ENCODE assay signal across 13 cellular contexts in genomic region chr2:230687498-230687897, GRCh38. TPM values are rescaled to one million over a fixed set of nuclear protein-coding genes. Genes with fewer than 3 reads are reported as not detected.
DNase-seq lines count a peak whose midpoint lies in the region; ATAC-seq, FAIRE-seq and TF ChIP-seq lines count a peak whose summit lies in the region.
"Had no signal": no experiment of that assay in that cellular context is flagged by ENCODE, and none has a peak within 500 bp of the region (broad histone marks: within the 10 kb centered on the region; RNA-seq: fewer than 3 reads in every experiment).

No MANE protein-coding gene starts in this region.

- 13% methylated on average over 5 of the region's 5 CpGs for WGBS in HepG2 (ENCODE audit: low lambda C conversion rate)
- 47% methylated on average over 5 of the region's 5 CpGs for WGBS in right lobe of liver (ENCODE audit: insufficient coverage, low coverage, low lambda C conversion rate, missing lambda C conversion rate)

- no peaks in the 10 kb centered on the region for H3K9me3 ChIP-seq in HepG2 (ENCODE audit: low read length)
- no peaks in the 10 kb centered on the region for H3K9me3 ChIP-seq in right lobe of liver
- H3K9me3 ChIP-seq: Peyer's patch had no signal

- peak overlapping the region; percentile 19 for H3K4me2 ChIP-seq in HepG2 (ENCODE audit: low read depth, low read length)

- no peak for DNase-seq in HepG2 (ENCODE audit: low spot score)
- DNase-seq in right lobe of liver, result no peak
- DNase-seq in amniotic epithelial cell (ENCODE audit: low read depth), result peak; percentile 44
- peak; percentile 80 for DNase-seq in islet precursor cell
- no peak for DNase-seq in DMS 273 (lab: John Stamatoyannopoulos, UW; ENCODE audit: unreplicated experiment)
- no peak for DNase-seq in effector CD8-positive, alpha-beta T cell (lab: John Stamatoyannopoulos, UW)
- DNase-seq in omental fat pad (ENCODE audit: low spot score), result no peak
- no peak for DNase-seq in NCI-H2171 treated with DMSO at 0.1 percent for 48 hours (lab: John Stamatoyannopoulos, UW)
- DNase-seq: amygdala, naive B cell, NCI-H226 had no signal

- no peak for TF ChIP-seq RAD21 in HepG2 (CRISPR knock-in tag; IDR thresholded peaks at IDR 0.05)

- H3K27me3 ChIP-seq in HepG2 (ENCODE audit: control insufficient read depth in 1 of 2, insufficient read depth in 2 of 2, low read length in 2 of 2), result peaks cover 0 to 18% of the 10 kb centered on the region in 2 experiments; a peak in 3 of 5 replicates
- no peaks in the 10 kb centered on the region for H3K27me3 ChIP-seq in right lobe of liver
- H3K27me3 ChIP-seq: Peyer's patch had no signal

- no peaks in the 10 kb centered on the region for H4K20me1 ChIP-seq in HepG2 (ENCODE audit: insufficient read depth, low read length)

- TF ChIP-seq CTCF in HepG2 (CRISPR knock-in tag; IDR thresholded peaks at IDR 0.05) (no peak), right lobe of liver (IDR thresholded peaks at IDR 0.05) (no peak), omental fat pad (IDR thresholded peaks at IDR 0.05) (no peak)

- TF ChIP-seq POLR2A in HepG2 (IDR thresholded peaks at IDR 0.05; ENCODE audit: insufficient read depth in 1 of 2, low read depth in 2 of 2, low read length in 2 of 2) (no peak), right lobe of liver (IDR thresholded peaks at IDR 0.05) (no peak)

- in situ Hi-C loops in HepG2 (cut with HindIII; ENCODE audit: extremely low pct_ligation_motif_present, low pct_unique_long_range_greater_than_20kb), result no loop called here

- intact Hi-C loops in HepG2 (cut with micrococcal nuclease; ENCODE audit: unreplicated experiment) (no loop called here), right lobe of liver (cut with DNase I) (no loop called here)

- no peak for FAIRE-seq in HepG2 (lab: Jason Lieb, UNC)

- H3K4me3 ChIP-seq in HepG2 (replicated peaks in 1 of 3; ENCODE audit: insufficient read depth in 1 of 3, low read depth in 2 of 3, low read length in 3 of 3) (no peak overlapping the region), right lobe of liver (no peak overlapping the region)
- H3K4me3 ChIP-seq: Peyer's patch, skin epidermis had no signal

- no peak overlapping the region for H3K9ac ChIP-seq in HepG2 (ENCODE audit: insufficient read depth, low read depth, low read length)

- POLR2A ChIA-PET in HepG2 (lab: Yijun Ruan, JAX), result no interaction called here

- no peak for TF ChIP-seq EP300 in HepG2 (IDR thresholded peaks at IDR 0.05; ENCODE audit: low read depth in 2 of 2, low read length in 2 of 2)
- no peak for TF ChIP-seq EP300 in HepG2 (CRISPR knock-in tag; IDR thresholded peaks at IDR 0.05; ENCODE audit: borderline replicate concordance)

- ATAC-seq in HepG2 (peak; percentile 29; the same call in 1 of the 3 replicates), right lobe of liver (no peak), omental fat pad (ENCODE audit: low FRiP score) (no peak)

- H3K79me2 ChIP-seq in HepG2 (ENCODE audit: insufficient read depth, low read length), result no peaks in the 10 kb centered on the region

- BruUV-seq in HepG2 (replicated peaks; lab: Mats Ljungman, UMichigan), result no TSS peak

- H3K27ac ChIP-seq in HepG2 (ENCODE audit: extremely low read length, insufficient read depth, low read length) (no peak overlapping the region), right lobe of liver (no peak overlapping the region)
- H3K27ac ChIP-seq: skin epidermis had no signal

- H2AFZ ChIP-seq in HepG2 (ENCODE audit: low read length), result peak overlapping the region; percentile 37

- H3K4me1 ChIP-seq in HepG2 (ENCODE audit: insufficient read depth, low read length) (peaks cover 28% of the 10 kb centered on the region), right lobe of liver (no peaks in the 10 kb centered on the region)

- CTCF ChIA-PET in HepG2 (lab: Yijun Ruan, JAX; ENCODE audit: low intra/inter-chr PET ratio, low total read pairs), result no interaction called here

- H3K36me3 ChIP-seq in HepG2 (replicated peaks in 1 of 2; ENCODE audit: control insufficient read depth in 1 of 2, insufficient read depth in 2 of 2, low read length in 2 of 2) (no peaks in the 10 kb centered on the region), right lobe of liver (no peaks in the 10 kb centered on the region)
- H3K36me3 ChIP-seq: Peyer's patch had no signal

TF ChIP-seq in HepG2, 621 proteins besides CTCF, POLR2A, EP300 and RAD21 (continues in another document):
- no peak for TF ChIP-seq NFKB2 (CRISPR knock-in tag; IDR thresholded peaks at IDR 0.05; ENCODE audit: borderline replicate concordance)
- no peak for TF ChIP-seq ATAD3A (CRISPR knock-in tag; IDR thresholded peaks at IDR 0.05)
- no peak for TF ChIP-seq ZKSCAN1 (IDR thresholded peaks at IDR 0.05; ENCODE audit: low read length)
- TF ChIP-seq, protein P1, sequence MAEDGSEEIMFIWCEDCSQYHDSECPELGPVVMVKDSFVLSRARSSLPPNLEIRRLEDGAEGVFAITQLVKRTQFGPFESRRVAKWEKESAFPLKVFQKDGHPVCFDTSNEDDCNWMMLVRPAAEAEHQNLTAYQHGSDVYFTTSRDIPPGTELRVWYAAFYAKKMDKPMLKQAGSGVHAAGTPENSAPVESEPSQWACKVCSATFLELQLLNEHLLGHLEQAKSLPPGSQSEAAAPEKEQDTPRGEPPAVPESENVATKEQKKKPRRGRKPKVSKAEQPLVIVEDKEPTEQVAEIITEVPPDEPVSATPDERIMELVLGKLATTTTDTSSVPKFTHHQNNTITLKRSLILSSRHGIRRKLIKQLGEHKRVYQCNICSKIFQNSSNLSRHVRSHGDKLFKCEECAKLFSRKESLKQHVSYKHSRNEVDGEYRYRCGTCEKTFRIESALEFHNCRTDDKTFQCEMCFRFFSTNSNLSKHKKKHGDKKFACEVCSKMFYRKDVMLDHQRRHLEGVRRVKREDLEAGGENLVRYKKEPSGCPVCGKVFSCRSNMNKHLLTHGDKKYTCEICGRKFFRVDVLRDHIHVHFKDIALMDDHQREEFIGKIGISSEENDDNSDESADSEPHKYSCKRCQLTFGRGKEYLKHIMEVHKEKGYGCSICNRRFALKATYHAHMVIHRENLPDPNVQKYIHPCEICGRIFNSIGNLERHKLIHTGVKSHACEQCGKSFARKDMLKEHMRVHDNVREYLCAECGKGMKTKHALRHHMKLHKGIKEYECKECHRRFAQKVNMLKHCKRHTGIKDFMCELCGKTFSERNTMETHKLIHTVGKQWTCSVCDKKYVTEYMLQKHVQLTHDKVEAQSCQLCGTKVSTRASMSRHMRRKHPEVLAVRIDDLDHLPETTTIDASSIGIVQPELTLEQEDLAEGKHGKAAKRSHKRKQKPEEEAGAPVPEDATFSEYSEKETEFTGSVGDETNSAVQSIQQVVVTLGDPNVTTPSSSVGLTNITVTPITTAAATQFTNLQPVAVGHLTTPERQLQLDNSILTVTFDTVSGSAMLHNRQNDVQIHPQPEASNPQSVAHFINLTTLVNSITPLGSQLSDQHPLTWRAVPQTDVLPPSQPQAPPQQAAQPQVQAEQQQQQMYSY (CRISPR knock-in tag; IDR thresholded peaks at IDR 0.05), result no peak
- peak; percentile 22; the same call in 1 of the 2 replicates for TF ChIP-seq HNF4A (CRISPR knock-in tag; IDR thresholded peaks at IDR 0.05)
- TF ChIP-seq PPARG (CRISPR knock-in tag; conservative IDR thresholded peaks at IDR 0.05), result 0 out of 2 replicates have a peak, but pooled peaks have one; percentile 17
- TF ChIP-seq, protein P2, sequence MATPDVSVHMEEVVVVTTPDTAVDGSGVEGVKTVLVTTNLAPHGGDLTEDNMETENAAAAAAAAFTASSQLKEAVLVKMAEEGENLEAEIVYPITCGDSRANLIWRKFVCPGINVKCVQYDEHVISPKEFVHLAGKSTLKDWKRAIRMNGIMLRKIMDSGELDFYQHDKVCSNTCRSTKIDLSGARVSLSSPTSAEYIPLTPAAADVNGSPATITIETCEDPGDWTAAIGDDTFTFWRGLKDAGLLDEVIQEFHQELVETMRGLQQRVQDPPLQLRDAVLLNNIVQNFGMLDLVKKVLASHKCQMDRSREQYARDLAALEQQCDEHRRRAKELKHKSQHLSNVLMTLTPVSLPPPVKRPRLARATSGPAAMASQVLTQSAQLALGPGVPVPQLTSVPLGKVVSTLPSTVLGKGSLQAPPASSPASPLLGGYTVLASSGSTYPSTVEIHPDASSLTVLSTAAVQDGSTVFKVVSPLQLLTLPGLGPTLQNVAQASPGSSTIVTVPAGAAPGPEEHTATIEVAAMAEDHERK (CRISPR knock-in tag; IDR thresholded peaks at IDR 0.05; ENCODE audit: low read depth), result no peak
- no peak for TF ChIP-seq ELF3 (CRISPR knock-in tag; IDR thresholded peaks at IDR 0.05)
- TF ChIP-seq MAF1 (CRISPR knock-in tag; IDR thresholded peaks at IDR 0.05; ENCODE audit: borderline replicate concordance), result no peak
- TF ChIP-seq XRCC5 (optimal IDR thresholded peaks at IDR 0.05; ENCODE audit: low read length), result peak; percentile 36
- TF ChIP-seq ZNF451 (CRISPR knock-in tag; IDR thresholded peaks at IDR 0.05), result no peak
- no peak for TF ChIP-seq ZNF746 (CRISPR knock-in tag; IDR thresholded peaks at IDR 0.05)

RNA-seq across cellular contexts. Expression of gene CAB39, which starts 25.1 kb away (rescaled TPM):
- 45.3 and 59.5 TPM in 2 replicates for total RNA-seq in HepG2 (2016; rRNA removed; fragmentation: Illumina TruSeq; extraction: Trizol)
- total RNA-seq in HepG2 (2016; cell fraction: cytosol; rRNA removed; fragmentation: Illumina TruSeq; extraction: Trizol; ENCODE audit: low read depth), result 9.2 and 9.7 TPM in 2 replicates
- 46.6 and 55.2 TPM in 2 replicates for total RNA-seq in HepG2 (2016; cell fraction: insoluble cytoplasmic fraction; rRNA removed; fragmentation: Illumina TruSeq; extraction: Trizol)
- 21.6 and 23.9 TPM in 2 replicates for total RNA-seq in HepG2 (2016; cell fraction: membrane; rRNA removed; fragmentation: Illumina TruSeq; extraction: Trizol)
- 33.9 and 39.0 TPM in 2 replicates for total RNA-seq in HepG2 (2016; cell fraction: nucleus; rRNA removed; fragmentation: Illumina TruSeq; extraction: Trizol)
- 18.8 and 19.3 TPM in 2 replicates for polyA plus RNA-seq in HepG2 (2011; rRNA removed)
- 8.2 and 15.0 TPM in 2 replicates for polyA plus RNA-seq in HepG2 (2011; cell fraction: cytosol; rRNA removed)
- 10.7 and 15.8 TPM in 2 replicates for polyA plus RNA-seq in HepG2 (2011; cell fraction: nucleus; rRNA removed)
- 26.1 and 26.8 TPM in 2 replicates for polyA plus RNA-seq in HepG2 (2012)
- polyA plus RNA-seq in HepG2 (2016; cell fraction: cytosol; fragmentation: Illumina TruSeq; extraction: Trizol; ENCODE audit: low read depth), result 2.2 and 2.5 TPM in 2 replicates
- polyA plus RNA-seq in HepG2 (2016; cell fraction: insoluble cytoplasmic fraction; fragmentation: Illumina TruSeq; extraction: Trizol; ENCODE audit: low read depth), result 44.1 and 46.7 TPM in 2 replicates
- 10.7 and 11.2 TPM in 2 replicates for polyA plus RNA-seq in HepG2 (2016; cell fraction: membrane; fragmentation: Illumina TruSeq; extraction: Trizol; ENCODE audit: low read depth)
- 30.1 and 35.6 TPM in 2 replicates for polyA plus RNA-seq in HepG2 (2016; cell fraction: nucleus; fragmentation: Illumina TruSeq; extraction: Trizol; ENCODE audit: insufficient read depth, low read depth)
- 20.0 and 27.9 TPM in 2 replicates for polyA minus RNA-seq in HepG2 (2011; rRNA and poly(A)+ RNA removed; ENCODE audit: low replicate concordance)
- polyA minus RNA-seq in HepG2 (2011; cell fraction: cytosol; rRNA and poly(A)+ RNA removed), result 24.9 and 29.5 TPM in 2 replicates
- polyA minus RNA-seq in HepG2 (2011; cell fraction: nucleus; rRNA and poly(A)+ RNA removed), result 29.0 and 50.4 TPM in 2 replicates
- 10 to 100 TPM; 25.3 to 32.4 (median 27.8) TPM for total RNA-seq in right lobe of liver
- 100 to 1,000 TPM in 1 of 4 donors, 10 to 100 TPM in 3; 61.2 to 110 (median 90.3) TPM for total RNA-seq in omental fat pad

Comparison
In these comparisons a context has a peak if more than half of its experiments do, and no peak if none do; other contexts are left out.
1. DNase-seq: peak in amniotic epithelial cell (single experiment) and islet precursor cell (single experiment); none in HepG2 (single experiment), right lobe of liver (0 of 3), DMS 273 (single experiment), effector CD8-positive, alpha-beta T cell (single experiment), omental fat pad (single experiment) and NCI-H2171 treated with DMSO at 0.1 percent for 48 hours (single experiment).